8 cellular contexts compared by ENCODE assay signal in the genomic region with DNA sequence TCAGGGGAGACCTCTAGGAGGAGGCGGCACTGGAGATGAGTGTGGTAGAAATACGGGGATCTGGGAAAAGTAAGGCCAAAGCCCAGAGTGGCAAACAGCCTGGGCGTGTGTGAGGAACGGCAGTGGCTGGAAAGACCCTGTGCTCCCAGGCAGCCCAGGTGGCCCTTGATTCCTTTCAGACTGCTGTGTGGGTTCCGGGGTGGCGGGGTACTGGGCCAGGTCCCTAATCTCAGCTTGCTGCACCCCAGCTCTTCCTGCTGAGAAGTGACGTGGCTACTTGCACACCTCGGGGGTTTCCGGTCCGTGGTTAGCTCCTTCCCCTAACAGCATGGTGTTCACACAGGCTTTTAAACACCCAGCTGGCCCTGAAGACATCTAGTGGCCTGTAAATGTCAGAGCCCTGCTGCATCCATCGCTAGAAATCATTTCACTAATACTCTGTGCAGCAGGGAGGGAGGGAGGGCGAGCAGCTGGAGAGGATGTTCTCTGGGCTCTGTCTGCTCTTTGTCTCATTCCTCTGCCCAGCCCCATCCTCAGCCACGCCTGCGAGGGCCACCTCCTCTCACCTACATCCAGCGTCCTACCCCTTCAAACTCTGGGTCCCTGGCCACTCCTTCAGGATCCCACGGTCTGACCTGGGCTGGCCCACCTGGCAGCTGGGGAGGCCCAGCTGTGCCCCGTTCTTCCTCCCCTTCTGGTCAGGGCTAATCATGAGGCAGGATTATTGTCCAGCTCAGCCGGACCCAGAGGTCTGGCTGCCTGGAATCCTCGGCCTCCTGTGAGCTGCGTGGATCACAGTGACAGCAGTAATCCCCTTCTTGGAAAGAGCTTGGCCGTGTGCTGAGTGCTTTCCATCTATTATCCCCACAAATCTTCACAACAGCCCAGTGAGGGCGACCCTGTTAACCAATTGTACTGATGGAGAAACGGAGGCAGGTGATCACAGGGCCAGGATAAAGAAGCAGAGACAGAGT. TPM values are rescaled to one million over a fixed set of nuclear protein-coding genes. Genes with fewer than 3 reads are reported as not detected.
A peak's percentile ranks its signal among the peaks of the same experiment; 100 is the strongest.
DNase-seq lines count a peak whose midpoint lies in the region; ATAC-seq and TF ChIP-seq lines count a peak whose summit lies in the region.

No MANE protein-coding gene starts in this region.

- in situ Hi-C loops in GM13976 (cut with MboI; ENCODE audit: low sequenced_read_pairs, unreplicated experiment), result no loop called here

- peak; percentile 93 for DNase-seq in GM13976 (ENCODE audit: low spot score)
- peak; percentile 96 for DNase-seq in activated naive CD4-positive, alpha-beta T cell treated with anti-CD3 and anti-CD28 coated beads for 36 hours
- no peak for DNase-seq in NCI-H2029 (lab: John Stamatoyannopoulos, UW)
- DNase-seq in NCI-H1105 treated with DMSO at 0.1 percent for 48 hours (lab: John Stamatoyannopoulos, UW), result no peak
- no peak for DNase-seq in NCI-H1436 (lab: John Stamatoyannopoulos, UW)

- TF ChIP-seq CTCF in GM13976 (IDR thresholded peaks at IDR 0.05; ENCODE audit: borderline replicate concordance, control extremely low read depth, extremely low read depth, insufficient read depth, missing control alignments), result peak; percentile 10

- peak overlapping the region; percentile 57 for H3K4me3 Mint-ChIP-seq in activated naive CD4-positive, alpha-beta T cell treated with anti-CD3 and anti-CD28 coated beads for 36 hours

- no peak overlapping the region for H3K4me3 ChIP-seq in skin epidermis

- TF ChIP-seq POLR2A in Raji (IDR thresholded peaks at IDR 0.05; ENCODE audit: insufficient read depth, low read depth, low read length), result 0 out of 2 replicates have a peak, but pooled peaks have one; percentile 28

- H3K9me3 Mint-ChIP-seq in activated naive CD4-positive, alpha-beta T cell treated with anti-CD3 and anti-CD28 coated beads for 36 hours, result no peaks in the 10 kb centered on the region

- peak; percentile 69 for ATAC-seq in HG02623 (IDR thresholded peaks at IDR 0.05; ENCODE audit: unreplicated experiment)

- peaks cover 59% of the 10 kb centered on the region for H3K4me1 Mint-ChIP-seq in activated naive CD4-positive, alpha-beta T cell treated with anti-CD3 and anti-CD28 coated beads for 36 hours (ENCODE audit: low read depth)

- peaks cover 46% of the 10 kb centered on the region for H3K36me3 Mint-ChIP-seq in activated naive CD4-positive, alpha-beta T cell treated with anti-CD3 and anti-CD28 coated beads for 36 hours (ENCODE audit: low read depth)

- CTCF ChIA-PET in activated naive CD4-positive, alpha-beta T cell treated with anti-CD3 and anti-CD28 coated beads for 36 hours (lab: Charles Lee), result interaction anchor here (0.5 to 4.5 kb wide), 15 partner anchors 10 to 251 kb away, joined by 3 to 26 read pairs (median 5); no protein-coding TSS in a partner anchor

- intact Hi-C loops in activated naive CD4-positive, alpha-beta T cell treated with anti-CD3 and anti-CD28 coated beads for 36 hours (cut with micrococcal nuclease), result loop anchor here (1.0 kb wide), 3 partner anchors 23 to 43 kb away; no protein-coding TSS in a partner anchor

- H3K27me3 Mint-ChIP-seq in activated naive CD4-positive, alpha-beta T cell treated with anti-CD3 and anti-CD28 coated beads for 36 hours (ENCODE audit: low read depth), result no peaks in the 10 kb centered on the region

- H3K27ac ChIP-seq in skin epidermis, result peak overlapping the region in 19 of 21 experiments; percentile 28 to 92 (median 73)

- H3K27ac Mint-ChIP-seq in activated naive CD4-positive, alpha-beta T cell treated with anti-CD3 and anti-CD28 coated beads for 36 hours, result peak overlapping the region; percentile 96

RNA-seq across cellular contexts. Expression of gene ZDHHC18, which starts 7.2 kb away (rescaled TPM):
- 10 to 100 TPM; 37.3 to 39.0 TPM for total RNA-seq in activated naive CD4-positive, alpha-beta T cell treated with anti-CD3 and anti-CD28 coated beads for 36 hours

RNA-seq across cellular contexts. Expression of gene SFN, which starts 29.2 kb away (rescaled TPM):
- total RNA-seq in activated naive CD4-positive, alpha-beta T cell treated with anti-CD3 and anti-CD28 coated beads for 36 hours, result under 1 TPM; 0.26 to 0.52 TPM

RNA-seq across cellular contexts. Expression of gene PIGV, which starts 46.0 kb away (rescaled TPM):
- total RNA-seq in activated naive CD4-positive, alpha-beta T cell treated with anti-CD3 and anti-CD28 coated beads for 36 hours, result 10 to 100 TPM; 10.6 to 11.2 TPM

RNA-seq across cellular contexts. Expression of gene GPN2, which starts 56.4 kb away (rescaled TPM):
- total RNA-seq in activated naive CD4-positive, alpha-beta T cell treated with anti-CD3 and anti-CD28 coated beads for 36 hours, result 10 to 100 TPM; 19.8 to 20.7 TPM

Comparison
In these comparisons a context has a peak if more than half of its experiments do, and no peak if none do; other contexts are left out.
1. DNase-seq: peak in GM13976 (single experiment) and activated naive CD4-positive, alpha-beta T cell treated with anti-CD3 and anti-CD28 coated beads for 36 hours (single experiment); none in NCI-H2029 (single experiment), NCI-H1105 treated with DMSO at 0.1 percent for 48 hours (single experiment) and NCI-H1436 (single experiment).